ENCODE assay signal across 19 cellular contexts in genomic region chr19:20472854-20473253, GRCh38.
"Had no signal": no experiment of that assay in that cellular context is flagged by ENCODE, and none has a peak within 500 bp of the region (broad histone marks: within the 10 kb centered on the region; RNA-seq: fewer than 3 reads in every experiment).

No MANE protein-coding gene starts in this region.

- H3K27me3 Mint-ChIP-seq: activated B cell treated with CpG ODN at 0.5 μM for 24 hours; activated CD4-positive, alpha-beta memory T cell treated with anti-CD3 and anti-CD28 coated beads, Interleukin-2, amount 10 ng/mL, durations not matched to agents 7 days and 5 days; activated CD8-positive, alpha-beta memory T cell treated with anti-CD3 and anti-CD28 coated beads, Interleukin-2, amount 10 ng/mL, durations not matched to agents 7 days and 5 days; activated naive CD8-positive, alpha-beta T cell treated with anti-CD3 and anti-CD28 coated beads, Interleukin-2, amount 10 ng/mL, durations not matched to agents 7 days and 5 days; activated T-helper 17 cell treated with anti-CD3 and anti-CD28 coated beads, Interleukin-2, amount 50 U/mL, for 72 hours; dendritic cell treated with granulocyte-macrophage colony-stimulating factor and Interleukin-4, amounts not matched to agents 40 ng/mL and 50 ng/mL, for 4 days had no signal

- H3K36me3 Mint-ChIP-seq: activated CD8-positive, alpha-beta memory T cell treated with anti-CD3 and anti-CD28 coated beads, Interleukin-2, amount 10 ng/mL, durations not matched to agents 7 days and 5 days; activated naive CD8-positive, alpha-beta T cell treated with anti-CD3 and anti-CD28 coated beads, Interleukin-2, amount 10 ng/mL, durations not matched to agents 7 days and 5 days had no signal

- H3K4me1 Mint-ChIP-seq: activated B cell treated with CpG ODN at 0.5 μM for 24 hours; activated CD4-positive, alpha-beta memory T cell treated with anti-CD3 and anti-CD28 coated beads, Interleukin-2, amount 10 ng/mL, durations not matched to agents 7 days and 5 days; activated CD8-positive, alpha-beta memory T cell treated with anti-CD3 and anti-CD28 coated beads, Interleukin-2, amount 10 ng/mL, durations not matched to agents 7 days and 5 days; activated naive CD8-positive, alpha-beta T cell treated with anti-CD3 and anti-CD28 coated beads, Interleukin-2, amount 10 ng/mL, durations not matched to agents 7 days and 5 days; activated T-helper 17 cell treated with anti-CD3 and anti-CD28 coated beads, Interleukin-2, amount 50 U/mL, for 72 hours had no signal

- H3K4me3 ChIP-seq: cardiac muscle cell, esophagus squamous epithelium, ovary, psoas muscle, transverse colon had no signal

- H3K27ac ChIP-seq: cardiac muscle cell, esophagus squamous epithelium, ovary, psoas muscle, transverse colon had no signal

- H3K36me3 ChIP-seq: cardiac muscle cell, esophagus squamous epithelium, ovary, transverse colon had no signal

- H3K27ac Mint-ChIP-seq: activated B cell treated with CpG ODN at 0.5 μM for 24 hours; activated CD4-positive, alpha-beta memory T cell treated with anti-CD3 and anti-CD28 coated beads, Interleukin-2, amount 10 ng/mL, durations not matched to agents 7 days and 5 days; activated CD8-positive, alpha-beta memory T cell treated with anti-CD3 and anti-CD28 coated beads, Interleukin-2, amount 10 ng/mL, durations not matched to agents 7 days and 5 days; activated naive CD8-positive, alpha-beta T cell treated with anti-CD3 and anti-CD28 coated beads, Interleukin-2, amount 10 ng/mL, durations not matched to agents 7 days and 5 days; activated T-helper 17 cell treated with anti-CD3 and anti-CD28 coated beads, Interleukin-2, amount 50 U/mL, for 72 hours; dendritic cell treated with granulocyte-macrophage colony-stimulating factor and Interleukin-4, amounts not matched to agents 40 ng/mL and 50 ng/mL, for 4 days; naive thymus-derived CD8-positive, alpha-beta T cell had no signal

- H3K4me1 ChIP-seq: esophagus squamous epithelium, psoas muscle, transverse colon had no signal

- DNase-seq: activated B cell treated with CpG ODN at 0.5 μM for 24 hours; activated CD4-positive, alpha-beta memory T cell treated with anti-CD3 and anti-CD28 coated beads, Interleukin-2, amount 10 ng/mL, durations not matched to agents 7 days and 5 days; activated CD4-positive, alpha-beta T cell treated with anti-CD3 and anti-CD28 coated beads for 4 hours; activated CD8-positive, alpha-beta memory T cell treated with anti-CD3 and anti-CD28 coated beads, Interleukin-2, amount 10 ng/mL, durations not matched to agents 7 days and 5 days; activated naive CD4-positive, alpha-beta T cell; activated naive CD8-positive, alpha-beta T cell treated with anti-CD3 and anti-CD28 coated beads, Interleukin-2, amount 10 ng/mL, durations not matched to agents 7 days and 5 days; effector CD8-positive, alpha-beta T cell; esophagus squamous epithelium; left cardiac atrium; naive thymus-derived CD8-positive, alpha-beta T cell; ovary; psoas muscle; right cardiac atrium; stimulated activated naive CD8-positive, alpha-beta T cell treated with anti-CD3 and anti-CD28 coated beads, Interleukin-15, Interleukin-2, amounts not matched to agents 100 U/mL and 50 U/mL, for 24 hours; substantia nigra; transverse colon had no signal

- H3K4me3 Mint-ChIP-seq: activated B cell treated with CpG ODN at 0.5 μM for 24 hours; activated CD4-positive, alpha-beta memory T cell treated with anti-CD3 and anti-CD28 coated beads, Interleukin-2, amount 10 ng/mL, durations not matched to agents 7 days and 5 days; activated CD8-positive, alpha-beta memory T cell treated with anti-CD3 and anti-CD28 coated beads, Interleukin-2, amount 10 ng/mL, durations not matched to agents 7 days and 5 days; activated naive CD8-positive, alpha-beta T cell treated with anti-CD3 and anti-CD28 coated beads, Interleukin-2, amount 10 ng/mL, durations not matched to agents 7 days and 5 days; activated T-helper 17 cell treated with anti-CD3 and anti-CD28 coated beads, Interleukin-2, amount 50 U/mL, for 72 hours; dendritic cell treated with granulocyte-macrophage colony-stimulating factor and Interleukin-4, amounts not matched to agents 40 ng/mL and 50 ng/mL, for 4 days; naive thymus-derived CD8-positive, alpha-beta T cell had no signal

- H3K27me3 ChIP-seq: cardiac muscle cell, esophagus squamous epithelium, ovary, transverse colon had no signal

- H3K9me3 ChIP-seq: ovary, psoas muscle, transverse colon had no signal

- ATAC-seq: activated CD8-positive, alpha-beta memory T cell treated with anti-CD3 and anti-CD28 coated beads, Interleukin-2, amount 10 ng/mL, durations not matched to agents 7 days and 5 days; activated T-helper 17 cell treated with anti-CD3 and anti-CD28 coated beads, Interleukin-2, amount 50 U/mL, for 72 hours; left cardiac atrium; naive thymus-derived CD8-positive, alpha-beta T cell; psoas muscle; right cardiac atrium; stimulated activated naive CD8-positive, alpha-beta T cell treated with anti-CD3 and anti-CD28 coated beads, Interleukin-15, Interleukin-2, amounts not matched to agents 100 U/mL and 50 U/mL, for 24 hours had no signal
